In genomic region chr1:47443530-47444316, GRCh38 we compare ENCODE assay signal across 14 cellular contexts. TPM values are rescaled to one million over a fixed set of nuclear protein-coding genes. Genes with fewer than 3 reads are reported as not detected.
DNase-seq lines count a peak whose midpoint lies in the region; ATAC-seq and TF ChIP-seq lines count a peak whose summit lies in the region.
"Had no signal": no experiment of that assay in that cellular context is flagged by ENCODE, and none has a peak within 500 bp of the region (broad histone marks: within the 10 kb centered on the region; RNA-seq: fewer than 3 reads in every experiment).

No MANE protein-coding gene starts in this region.

- no peak for DNase-seq in activated CD4-positive, alpha-beta T cell treated with anti-CD3 and anti-CD28 coated beads, Interleukin-2, amount 10 ng/mL, durations not matched to agents 7 days and 5 days
- no peak for DNase-seq in activated CD4-positive, alpha-beta T cell treated with anti-CD3 and anti-CD28 coated beads for 1 hour
- DNase-seq in activated naive CD8-positive, alpha-beta T cell treated with anti-CD3 and anti-CD28 coated beads, Interleukin-2, amount 10 ng/mL, durations not matched to agents 7 days and 5 days, result no peak
- no peak for DNase-seq in immature natural killer cell
- DNase-seq in smooth muscle cell (lab: John Stamatoyannopoulos, UW; ENCODE audit: unreplicated experiment), result no peak
- no peak for DNase-seq in activated effector memory CD4-positive, alpha-beta T cell treated with Interleukin-2 at 50 U/mL for 16 hours
- DNase-seq in kidney tubule cell (ENCODE audit: low spot score), result no peak
- DNase-seq: activated naive CD4-positive, alpha-beta T cell treated with anti-CD3 and anti-CD28 coated beads, Interleukin-2, amount 50 U/mL, for 16 hours; NCI-H1694 had no signal

- peak overlapping the region; percentile 25 for H3K4me3 ChIP-seq in smooth muscle cell

- H3K9me3 Mint-ChIP-seq in activated CD4-positive, alpha-beta T cell treated with anti-CD3 and anti-CD28 coated beads, Interleukin-2, amount 10 ng/mL, durations not matched to agents 7 days and 5 days, result no peaks in the 10 kb centered on the region
- H3K9me3 Mint-ChIP-seq in activated naive CD8-positive, alpha-beta T cell treated with anti-CD3 and anti-CD28 coated beads, Interleukin-2, amount 10 ng/mL, durations not matched to agents 7 days and 5 days, result no peaks in the 10 kb centered on the region
- H3K9me3 Mint-ChIP-seq in immature natural killer cell, result no peaks in the 10 kb centered on the region

- CTCF ChIA-PET in activated CD4-positive, alpha-beta T cell treated with anti-CD3 and anti-CD28 coated beads, Interleukin-2, amount 10 ng/mL, durations not matched to agents 7 days and 5 days (lab: Charles Lee), result interaction anchor here (0.7 to 1.1 kb wide), 3 partner anchors 8 to 59 kb away, joined by 4 to 5 read pairs (median 5); no protein-coding TSS in a partner anchor

- POLR2A ChIA-PET in activated CD4-positive, alpha-beta T cell treated with anti-CD3 and anti-CD28 coated beads, Interleukin-2, amount 10 ng/mL, durations not matched to agents 7 days and 5 days (lab: Charles Lee), result no interaction called here
- POLR2A ChIA-PET in activated naive CD8-positive, alpha-beta T cell treated with anti-CD3 and anti-CD28 coated beads, Interleukin-2, amount 10 ng/mL, durations not matched to agents 7 days and 5 days (lab: Charles Lee), result no interaction called here

- H3K4me1 ChIP-seq in smooth muscle cell (ENCODE audit: low read depth), result peaks cover 17% of the 10 kb centered on the region

- no peak overlapping the region for H3K4me2 ChIP-seq in smooth muscle cell
- H3K4me2 ChIP-seq: KMS-11 had no signal

- H3K27ac Mint-ChIP-seq in activated CD4-positive, alpha-beta T cell treated with anti-CD3 and anti-CD28 coated beads, Interleukin-2, amount 10 ng/mL, durations not matched to agents 7 days and 5 days, result peak overlapping the region; percentile 69
- peak overlapping the region; percentile 63 for H3K27ac Mint-ChIP-seq in activated naive CD8-positive, alpha-beta T cell treated with anti-CD3 and anti-CD28 coated beads, Interleukin-2, amount 10 ng/mL, durations not matched to agents 7 days and 5 days
- peak overlapping the region in 1 of 6 donors; percentile 44 for H3K27ac Mint-ChIP-seq in immature natural killer cell

- H3K79me2 ChIP-seq in smooth muscle cell (ENCODE audit: low read depth), result no peaks in the 10 kb centered on the region

- H3K36me3 ChIP-seq in smooth muscle cell (ENCODE audit: low read depth), result no peaks in the 10 kb centered on the region
- H3K36me3 ChIP-seq: upper lobe of right lung had no signal

- H3F3A ChIP-seq in smooth muscle cell (ENCODE audit: low read depth), result no peaks in the 10 kb centered on the region

- peaks cover 100% of the 10 kb centered on the region for H3K27me3 ChIP-seq in smooth muscle cell (ENCODE audit: low read depth)

- WGBS in smooth muscle cell (ENCODE audit: low lambda C conversion rate), result 5% methylated on average over 45 of the region's 45 CpGs

- no peak overlapping the region for H3K27ac ChIP-seq in smooth muscle cell (ENCODE audit: low read depth)
- H3K27ac ChIP-seq: KMS-11, upper lobe of right lung had no signal

- no peak overlapping the region for H3K9ac ChIP-seq in smooth muscle cell (ENCODE audit: low read depth)
- H3K9ac ChIP-seq: KMS-11 had no signal

- TF ChIP-seq CTCF in smooth muscle cell (IDR thresholded peaks at IDR 0.05; ENCODE audit: borderline replicate concordance, insufficient read depth, poor library complexity, severe bottlenecking), result no peak

- no peak for ATAC-seq in activated naive CD8-positive, alpha-beta T cell treated with anti-CD3 and anti-CD28 coated beads, Interleukin-2, amount 10 ng/mL, durations not matched to agents 7 days and 5 days (ENCODE audit: low read depth)
- ATAC-seq in HG03571 (IDR thresholded peaks at IDR 0.05; ENCODE audit: unreplicated experiment), result no peak

- H3K4me1 Mint-ChIP-seq in activated CD4-positive, alpha-beta T cell treated with anti-CD3 and anti-CD28 coated beads, Interleukin-2, amount 10 ng/mL, durations not matched to agents 7 days and 5 days, result peaks cover 20% of the 10 kb centered on the region
- H3K4me1 Mint-ChIP-seq in activated naive CD8-positive, alpha-beta T cell treated with anti-CD3 and anti-CD28 coated beads, Interleukin-2, amount 10 ng/mL, durations not matched to agents 7 days and 5 days, result peaks cover 10% of the 10 kb centered on the region
- peaks cover 18% of the 10 kb centered on the region in 2 donors for H3K4me1 Mint-ChIP-seq in immature natural killer cell

- no peaks in the 10 kb centered on the region for H3K36me3 Mint-ChIP-seq in activated CD4-positive, alpha-beta T cell treated with anti-CD3 and anti-CD28 coated beads, Interleukin-2, amount 10 ng/mL, durations not matched to agents 7 days and 5 days (ENCODE audit: low read depth)
- no peaks in the 10 kb centered on the region for H3K36me3 Mint-ChIP-seq in activated naive CD8-positive, alpha-beta T cell treated with anti-CD3 and anti-CD28 coated beads, Interleukin-2, amount 10 ng/mL, durations not matched to agents 7 days and 5 days
- peaks cover 0 to 4% (median 0%) of the 10 kb centered on the region in 3 donors for H3K36me3 Mint-ChIP-seq in immature natural killer cell

- no peak overlapping the region for H2AFZ ChIP-seq in smooth muscle cell (ENCODE audit: low read depth)

- H3K27me3 Mint-ChIP-seq in activated CD4-positive, alpha-beta T cell treated with anti-CD3 and anti-CD28 coated beads, Interleukin-2, amount 10 ng/mL, durations not matched to agents 7 days and 5 days, result peaks cover 10% of the 10 kb centered on the region
- peaks cover 36% of the 10 kb centered on the region for H3K27me3 Mint-ChIP-seq in activated naive CD8-positive, alpha-beta T cell treated with anti-CD3 and anti-CD28 coated beads, Interleukin-2, amount 10 ng/mL, durations not matched to agents 7 days and 5 days
- peaks cover 7 to 40% (median 30%) of the 10 kb centered on the region in 3 donors for H3K27me3 Mint-ChIP-seq in immature natural killer cell (ENCODE audit: low read depth in 3 of 3)

- peak overlapping the region; percentile 35 for H3K4me3 Mint-ChIP-seq in activated CD4-positive, alpha-beta T cell treated with anti-CD3 and anti-CD28 coated beads, Interleukin-2, amount 10 ng/mL, durations not matched to agents 7 days and 5 days
- H3K4me3 Mint-ChIP-seq in activated naive CD8-positive, alpha-beta T cell treated with anti-CD3 and anti-CD28 coated beads, Interleukin-2, amount 10 ng/mL, durations not matched to agents 7 days and 5 days, result peak overlapping the region; percentile 56
- peak overlapping the region; percentile 31 to 80 (median 70) for H3K4me3 Mint-ChIP-seq in immature natural killer cell

- H3K9me3 ChIP-seq in smooth muscle cell (replicated peaks; ENCODE audit: low read depth), result no peaks in the 10 kb centered on the region
- H3K9me3 ChIP-seq: upper lobe of right lung had no signal

- no peaks in the 10 kb centered on the region for H4K20me1 ChIP-seq in smooth muscle cell (ENCODE audit: low read depth)

RNA-seq across cellular contexts. Expression of gene FOXD2, which starts 5.9 kb away (rescaled TPM):
- under 1 TPM; 0.15 to 0.20 TPM for total RNA-seq in activated CD4-positive, alpha-beta T cell treated with anti-CD3 and anti-CD28 coated beads, Interleukin-2, amount 10 ng/mL, durations not matched to agents 7 days and 5 days
- total RNA-seq in activated naive CD8-positive, alpha-beta T cell treated with anti-CD3 and anti-CD28 coated beads, Interleukin-2, amount 10 ng/mL, durations not matched to agents 7 days and 5 days, result under 1 TPM; 0.50 to 0.71 TPM
- polyA plus RNA-seq in immature natural killer cell (under 1 TPM; 0.03 to 0.40 (median 0.26) TPM), smooth muscle cell (0.09 TPM in 1 of 2 replicates, not detected in the other)
- total RNA-seq in smooth muscle cell, result not detected in 2 replicates

RNA-seq across cellular contexts. Expression of gene FOXE3, which starts 27.6 kb away (rescaled TPM):
- total RNA-seq in activated CD4-positive, alpha-beta T cell treated with anti-CD3 and anti-CD28 coated beads, Interleukin-2, amount 10 ng/mL, durations not matched to agents 7 days and 5 days, result not detected
- total RNA-seq in activated naive CD8-positive, alpha-beta T cell treated with anti-CD3 and anti-CD28 coated beads, Interleukin-2, amount 10 ng/mL, durations not matched to agents 7 days and 5 days, result not detected
- polyA plus RNA-seq in immature natural killer cell, result not detected
- not detected in 2 replicates for total RNA-seq in smooth muscle cell
- polyA plus RNA-seq in smooth muscle cell, result 0.34 TPM in 1 of 2 replicates, not detected in the other
- total RNA-seq: cerebellum, fibroblast of lung, upper lobe of right lung had no signal
- polyA plus RNA-seq: fibroblast of lung had no signal
